Comparison of ENCODE assay signal across 7 cellular contexts in genomic region chr9:69050936-69051335, GRCh38. TPM values are rescaled to one million over a fixed set of nuclear protein-coding genes. Genes with fewer than 3 reads are reported as not detected.
"Had no signal": no experiment of that assay in that cellular context is flagged by ENCODE, and none has a peak within 500 bp of the region (broad histone marks: within the 10 kb centered on the region; RNA-seq: fewer than 3 reads in every experiment).

No MANE protein-coding gene starts in this region.

RNA-seq across cellular contexts. Expression of gene PRKACG, which starts 37.0 kb away (rescaled TPM):
- total RNA-seq: GM23248, GM23338, H1, H4, H7, H9, HFFc6 had no signal
- polyA plus RNA-seq: GM23248, GM23338, H1 had no signal
